Comparison of ENCODE assay signal across 10 cellular contexts in the genomic region with DNA sequence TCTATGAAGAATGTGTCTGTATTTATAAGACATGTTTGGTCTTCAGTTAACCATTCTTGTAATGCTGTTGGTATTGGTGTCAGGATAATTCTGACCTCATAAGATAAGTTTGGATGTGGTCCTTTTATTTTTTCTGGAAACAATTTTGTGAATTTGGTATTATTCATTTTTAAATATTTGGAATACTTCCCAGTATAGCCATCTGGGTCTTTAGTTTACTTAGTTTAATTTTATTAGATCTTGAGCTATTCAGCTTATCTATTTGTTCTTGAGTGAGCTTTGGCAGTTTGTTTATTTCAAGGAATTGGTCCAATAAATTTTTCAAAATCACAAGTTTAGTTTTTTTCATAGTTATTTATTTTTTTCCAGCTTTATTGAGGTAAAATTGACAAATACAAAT.
"Had no signal": no experiment of that assay in that cellular context is flagged by ENCODE, and none has a peak within 500 bp of the region (broad histone marks: within the 10 kb centered on the region; RNA-seq: fewer than 3 reads in every experiment).

No MANE protein-coding gene starts in this region.

- H3K9me3 ChIP-seq: HAP-1 had no signal

- H3K4me1 ChIP-seq: HAP-1 had no signal

- H3K9ac ChIP-seq: GM23248 had no signal

- H3K4me3 Mint-ChIP-seq: HFFc6, IgD-negative memory B cell had no signal

- H3K27ac Mint-ChIP-seq: HFFc6, IgD-negative memory B cell had no signal

- H3K4me3 ChIP-seq: GM23248, HAP-1 had no signal

- H3K4me1 Mint-ChIP-seq: IgD-negative memory B cell had no signal

- H3K27ac ChIP-seq: GM23248, HL-60 had no signal

- DNase-seq: GM23248, GOT3, H7, HFFc6, KBM-7 had no signal

- H3K36me3 ChIP-seq: HAP-1 had no signal

- FAIRE-seq: HepG2 had no signal

- ATAC-seq: HCT116, HepG2 had no signal

- H3K36me3 Mint-ChIP-seq: IgD-negative memory B cell had no signal

- H3K27me3 Mint-ChIP-seq: IgD-negative memory B cell had no signal

- H2AFZ ChIP-seq: GM23248 had no signal
